35 cellular contexts compared by ENCODE assay signal in the genomic region with DNA sequence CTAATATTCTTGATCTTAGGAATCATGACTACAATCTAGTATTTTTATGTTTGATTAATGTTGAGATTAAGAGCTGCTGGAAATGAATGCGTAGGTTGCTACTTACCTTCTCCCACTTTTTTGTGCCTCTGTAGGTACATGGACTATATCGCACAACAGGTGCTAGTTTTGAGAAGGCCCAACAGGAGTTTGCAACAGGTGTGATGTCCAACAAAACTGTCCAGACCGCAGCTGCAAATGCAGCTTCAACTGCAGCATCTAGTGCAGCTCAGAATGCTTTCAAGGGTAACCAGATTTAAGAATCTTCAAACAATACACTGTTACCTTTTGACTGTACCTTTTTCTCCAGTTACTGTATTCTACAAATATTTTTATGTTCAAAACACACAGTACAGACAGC.
"Had no signal": no experiment of that assay in that cellular context is flagged by ENCODE, and none has a peak within 500 bp of the region (broad histone marks: within the 10 kb centered on the region; RNA-seq: fewer than 3 reads in every experiment).

No MANE protein-coding gene starts in this region.

- H3K4me3 ChIP-seq: MG63 had no signal

- H3K36me3 ChIP-seq: MG63 had no signal

- H3K27me3 ChIP-seq: MG63 had no signal

- DNase-seq: Karpas-422, Kasumi-1, MG63, MM.1S, MV-4-11, NCI-H1048, NCI-H1092, NCI-H1092 treated with DMSO at 0.1 percent for 48 hours, NCI-H1105, NCI-H1105 treated with DMSO at 0.1 percent for 48 hours, NCI-H1417, NCI-H1417 treated with DMSO at 0.1 percent for 48 hours, NCI-H1436, NCI-H1436 treated with DMSO at 0.1 percent for 48 hours, NCI-H146, NCI-H1694, NCI-H1694 treated with DMSO at 0.1 percent for 48 hours, NCI-H187, NCI-H187 treated with DMSO at 0.1 percent for 48 hours, NCI-H1930, NCI-H2029, NCI-H2029 treated with DMSO at 0.1 percent for 48 hours, NCI-H2081, NCI-H2081 treated with DMSO at 0.1 percent for 48 hours, NCI-H2107, NCI-H2171, NCI-H2171 treated with DMSO at 0.1 percent for 48 hours, NCI-H2227 treated with DMSO at 0.1 percent for 48 hours, NCI-H226, NCI-H345, NCI-H446, NCI-H446 treated with DMSO at 0.1 percent for 48 hours, NCI-H510A, NCI-H510A treated with DMSO at 0.1 percent for 48 hours, NCI-H524 had no signal

- H3K9me3 ChIP-seq: MG63 had no signal
